In the genomic region with DNA sequence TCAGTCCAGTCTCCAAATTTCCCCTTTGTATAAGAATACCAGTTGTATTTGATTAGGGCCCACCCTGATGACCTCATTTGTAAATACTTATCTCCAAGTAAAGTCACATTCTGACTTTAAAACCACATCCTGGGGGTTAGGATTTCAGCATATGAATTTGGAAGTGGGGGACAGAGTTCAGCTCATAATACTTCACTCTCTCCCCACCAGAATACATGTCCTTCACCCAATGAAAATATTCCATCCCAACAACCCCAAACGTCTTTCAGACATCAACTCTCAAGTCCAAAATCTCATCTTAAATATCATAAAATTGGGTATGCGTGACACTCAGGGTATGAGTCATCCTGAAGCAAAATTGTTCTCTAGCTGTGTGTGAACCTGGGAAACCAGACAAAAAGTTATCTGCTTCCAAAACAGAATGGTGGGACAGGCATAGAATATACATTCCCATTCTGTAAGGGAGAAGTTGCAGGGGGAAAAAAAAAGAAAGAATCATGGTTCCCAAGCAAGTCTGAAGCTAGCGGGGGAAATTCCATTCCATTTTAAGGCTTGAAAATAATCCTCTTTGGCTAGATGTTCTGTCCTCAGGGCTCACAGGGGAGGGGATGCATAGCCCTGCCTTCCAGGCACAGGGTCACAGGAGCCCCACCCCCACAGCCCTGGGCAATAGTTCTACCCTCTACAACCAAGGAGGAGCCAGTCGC, we compare ENCODE assay signal across 1 cellular context.
TF ChIP-seq lines count a peak whose summit lies in the region.

No MANE protein-coding gene starts in this region.

TF ChIP-seq in GM12878, 131 proteins besides CTCF, POLR2A, EP300 and RAD21:
- TF ChIP-seq, protein P1, sequence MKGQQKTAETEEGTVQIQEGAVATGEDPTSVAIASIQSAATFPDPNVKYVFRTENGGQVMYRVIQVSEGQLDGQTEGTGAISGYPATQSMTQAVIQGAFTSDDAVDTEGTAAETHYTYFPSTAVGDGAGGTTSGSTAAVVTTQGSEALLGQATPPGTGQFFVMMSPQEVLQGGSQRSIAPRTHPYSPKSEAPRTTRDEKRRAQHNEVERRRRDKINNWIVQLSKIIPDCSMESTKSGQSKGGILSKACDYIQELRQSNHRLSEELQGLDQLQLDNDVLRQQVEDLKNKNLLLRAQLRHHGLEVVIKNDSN (IDR thresholded peaks at IDR 0.05; ENCODE audit: borderline replicate concordance, extremely low read length, insufficient read depth, low read depth, low read length) = no peak
- TF ChIP-seq JUNB (IDR thresholded peaks at IDR 0.05) (peak; percentile 51), RUNX3 (IDR thresholded peaks at IDR 0.05; ENCODE audit: low read length) (peak; percentile 46; the same call in 1 of the 2 replicates)
